ENCODE assay signal across 22 cellular contexts in the genomic region with DNA sequence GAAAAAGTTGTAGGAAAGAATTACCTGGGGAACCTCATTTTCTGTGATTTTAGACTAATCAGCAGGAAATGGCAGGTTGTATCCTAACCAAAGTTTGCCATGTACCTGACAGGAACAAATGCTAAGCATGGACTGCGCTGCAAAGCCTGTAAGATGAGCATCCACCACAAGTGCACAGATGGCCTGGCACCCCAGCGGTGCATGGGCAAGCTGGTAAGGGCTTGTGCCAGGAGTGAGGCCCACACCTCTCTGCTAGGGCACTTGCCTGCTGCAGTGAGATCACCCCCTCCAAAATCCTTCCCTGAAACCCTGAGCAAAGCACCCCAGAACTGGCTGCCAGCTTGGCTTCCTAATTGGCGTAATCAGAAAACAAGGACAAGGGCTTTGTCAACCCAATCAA.
"Had no signal": no experiment of that assay in that cellular context is flagged by ENCODE, and none has a peak within 500 bp of the region (broad histone marks: within the 10 kb centered on the region; RNA-seq: fewer than 3 reads in every experiment).

No MANE protein-coding gene starts in this region.

- DNase-seq: activated CD4-positive, alpha-beta memory T cell treated with anti-CD3 and anti-CD28 coated beads, Interleukin-2, amount 10 ng/mL, durations not matched to agents 7 days and 5 days; activated CD4-positive, alpha-beta T cell treated with anti-CD3 and anti-CD28 coated beads for 36 hours; activated CD4-positive, alpha-beta T cell treated with anti-CD3 and anti-CD28 coated beads, Interleukin-2, amount 10 ng/mL, durations not matched to agents 7 days and 5 days; activated CD4-positive, alpha-beta T cell treated with anti-CD3 and anti-CD28 coated beads, Interleukin-2, amount 50 U/mL, for 4 hours; activated CD4-positive, CD25-positive, alpha-beta regulatory T cell; activated CD4-positive, CD25-positive, alpha-beta regulatory T cell treated with anti-CD3 and anti-CD28 coated beads, Interleukin-2, amount 50 U/mL, for 72 hours; activated CD8-positive, alpha-beta memory T cell treated with anti-CD3 and anti-CD28 coated beads, Interleukin-2, amount 50 U/mL, for 48 hours; activated gamma-delta T cell; activated naive CD4-positive, alpha-beta T cell; activated naive CD4-positive, alpha-beta T cell treated with anti-CD3 and anti-CD28 coated beads, Interleukin-2, amount 10 ng/mL, durations not matched to agents 7 days and 5 days; activated naive CD8-positive, alpha-beta T cell treated with anti-CD3 and anti-CD28 coated beads, Interleukin-2, amount 10 ng/mL, durations not matched to agents 7 days and 5 days; activated T-cell treated with anti-CD3 and anti-CD28 coated beads for 4 hours; activated T-cell treated with anti-CD3 and anti-CD28 coated beads, Interleukin-2, amount 50 U/mL, for 24 hours; activated T-cell treated with anti-CD3 and anti-CD28 coated beads, Interleukin-2, amount 50 U/mL, for 72 hours; central memory CD4-positive, alpha-beta T cell; colonic mucosa; effector memory CD4-positive, alpha-beta T cell; endodermal cell; foreskin fibroblast; hippocampal formation; T-helper 2 cell had no signal

- FAIRE-seq: frontal cortex had no signal
